ENCODE assay signal across 8 cellular contexts in the genomic region with DNA sequence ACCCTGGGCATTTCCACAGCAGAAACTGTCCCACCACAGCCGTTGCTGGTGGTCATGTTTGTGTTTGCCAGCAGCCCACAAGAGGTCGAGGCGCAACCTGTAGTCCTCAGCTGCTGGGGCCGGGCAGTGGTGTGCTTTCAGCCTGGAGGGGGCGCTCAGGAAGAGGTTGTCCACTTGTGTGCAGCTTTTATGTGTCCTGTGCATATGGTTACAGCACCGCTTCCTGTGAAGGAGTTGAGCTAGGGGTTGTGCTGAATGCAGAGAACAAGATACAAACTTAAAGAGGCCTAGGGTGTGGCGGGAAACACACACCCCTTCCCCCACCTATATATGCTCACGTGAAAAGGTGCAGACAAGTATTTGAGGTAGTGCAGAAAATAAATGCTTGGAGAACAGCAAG. TPM values are rescaled to one million over a fixed set of nuclear protein-coding genes. Genes with fewer than 3 reads are reported as not detected.
A peak's percentile ranks its signal among the peaks of the same experiment; 100 is the strongest.
DNase-seq lines count a peak whose midpoint lies in the region; ATAC-seq and TF ChIP-seq lines count a peak whose summit lies in the region.

No MANE protein-coding gene starts in this region.

- peaks cover 5% of the 10 kb centered on the region for H3K36me3 Mint-ChIP-seq in HFFc6 (ENCODE audit: low read depth)
- peaks cover 52% of the 10 kb centered on the region for H3K36me3 Mint-ChIP-seq in dendritic cell treated with granulocyte-macrophage colony-stimulating factor and Interleukin-4, amounts not matched to agents 40 ng/mL and 50 ng/mL, for 4 days (ENCODE audit: low read depth)

- H3K9me3 Mint-ChIP-seq in HFFc6, result no peaks in the 10 kb centered on the region
- no peaks in the 10 kb centered on the region for H3K9me3 Mint-ChIP-seq in dendritic cell treated with granulocyte-macrophage colony-stimulating factor and Interleukin-4, amounts not matched to agents 40 ng/mL and 50 ng/mL, for 4 days

- peak overlapping the region; percentile 67; the same call in 1 of the 2 replicates for H3K27ac Mint-ChIP-seq in HFFc6
- peak overlapping the region; percentile 86 for H3K27ac Mint-ChIP-seq in dendritic cell treated with granulocyte-macrophage colony-stimulating factor and Interleukin-4, amounts not matched to agents 40 ng/mL and 50 ng/mL, for 4 days

- DNase-seq in HFFc6 (no peak), NCI-H1105 treated with DMSO at 0.1 percent for 48 hours (lab: John Stamatoyannopoulos, UW) (no peak), NCI-H1092 treated with DMSO at 0.1 percent for 48 hours (lab: John Stamatoyannopoulos, UW) (no peak)
- DNase-seq in activated CD4-positive, CD25-positive, alpha-beta regulatory T cell treated with anti-CD3 and anti-CD28 coated beads, Interleukin-2, amount 50 U/mL, for 72 hours, result peak; percentile 57
- peak; percentile 33 for DNase-seq in stimulated activated CD8-positive, alpha-beta memory T cell treated with anti-CD3 and anti-CD28 coated beads, Interleukin-4, amount 100 ng/mL, for 24 hours (ENCODE audit: low read depth)

- ATAC-seq in GM21723 (IDR thresholded peaks at IDR 0.05; ENCODE audit: unreplicated experiment) (no peak), GM18502 (IDR thresholded peaks at IDR 0.05; ENCODE audit: poor library complexity, unreplicated experiment) (no peak)

- peaks cover 68% of the 10 kb centered on the region for H3K4me1 Mint-ChIP-seq in HFFc6 (ENCODE audit: low read depth)
- H3K4me1 Mint-ChIP-seq in dendritic cell treated with granulocyte-macrophage colony-stimulating factor and Interleukin-4, amounts not matched to agents 40 ng/mL and 50 ng/mL, for 4 days (ENCODE audit: low read depth), result peaks cover 90% of the 10 kb centered on the region

- TF ChIP-seq CTCF in HFFc6 (IDR thresholded peaks at IDR 0.05), result peak; percentile 56

- peaks cover 1% of the 10 kb centered on the region for H3K27me3 Mint-ChIP-seq in HFFc6 (ENCODE audit: insufficient read depth)
- no peaks in the 10 kb centered on the region for H3K27me3 Mint-ChIP-seq in dendritic cell treated with granulocyte-macrophage colony-stimulating factor and Interleukin-4, amounts not matched to agents 40 ng/mL and 50 ng/mL, for 4 days

- intact Hi-C loops in dendritic cell treated with granulocyte-macrophage colony-stimulating factor and Interleukin-4, amounts not matched to agents 40 ng/mL and 50 ng/mL, for 4 days (cut with micrococcal nuclease), result no loop called here

- H3K4me3 Mint-ChIP-seq in HFFc6, result no peak overlapping the region
- H3K4me3 Mint-ChIP-seq in dendritic cell treated with granulocyte-macrophage colony-stimulating factor and Interleukin-4, amounts not matched to agents 40 ng/mL and 50 ng/mL, for 4 days, result peak overlapping the region; percentile 43

RNA-seq across cellular contexts. Expression of a gene that starts 29.5 kb away (rescaled TPM):
- total RNA-seq in HFFc6 (2021; fragmentation: NEBNext Ultra II Directional; extraction: Animal tissue kit (Norgen Biotek cat#: 25700)), result 10 to 100 TPM; 25.4 to 34.6 (median 28.7) TPM

Comparison
In these comparisons a context has a peak if more than half of its experiments do, and no peak if none do; other contexts are left out.
1. DNase-seq: peak in activated CD4-positive, CD25-positive, alpha-beta regulatory T cell treated with anti-CD3 and anti-CD28 coated beads, Interleukin-2, amount 50 U/mL, for 72 hours (single experiment) and stimulated activated CD8-positive, alpha-beta memory T cell treated with anti-CD3 and anti-CD28 coated beads, Interleukin-4, amount 100 ng/mL, for 24 hours (single experiment); none in HFFc6 (single experiment), NCI-H1105 treated with DMSO at 0.1 percent for 48 hours (single experiment) and NCI-H1092 treated with DMSO at 0.1 percent for 48 hours (single experiment).